Comparison of ENCODE assay signal across 15 cellular contexts in the genomic region with DNA sequence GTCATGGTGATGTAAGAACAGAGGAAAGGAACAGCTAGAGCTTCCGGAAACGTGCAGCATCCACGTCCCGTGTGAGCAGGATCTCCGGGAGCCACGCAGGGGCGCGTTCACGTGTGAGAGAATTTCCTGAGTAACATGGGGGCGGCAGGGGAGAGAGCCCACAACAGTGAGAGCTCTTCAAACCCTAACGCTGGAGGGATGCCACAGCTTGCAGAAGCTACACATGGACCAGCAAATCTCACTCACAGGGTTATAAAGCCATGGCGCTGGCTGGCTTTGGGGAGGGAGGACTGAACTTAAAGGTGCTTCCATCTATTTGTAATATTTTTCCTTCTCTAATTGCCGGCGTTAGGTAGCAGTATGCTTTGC.
A peak's percentile ranks its signal among the peaks of the same experiment; 100 is the strongest.
DNase-seq lines count a peak whose midpoint lies in the region; ATAC-seq and TF ChIP-seq lines count a peak whose summit lies in the region.
"Had no signal": no experiment of that assay in that cellular context is flagged by ENCODE, and none has a peak within 500 bp of the region (broad histone marks: within the 10 kb centered on the region; RNA-seq: fewer than 3 reads in every experiment).

No MANE protein-coding gene starts in this region.

- H3K27ac Mint-ChIP-seq in type B pancreatic cell, result no peak overlapping the region
- H3K27ac Mint-ChIP-seq: CD4-positive, alpha-beta T cell had no signal

- no peak for TF ChIP-seq CTCF in type B pancreatic cell (conservative IDR thresholded peaks at IDR 0.05)

- DNase-seq in activated effector memory CD4-positive, alpha-beta T cell treated with anti-CD3 and anti-CD28 coated beads, Interleukin-2, amount 50 U/mL, for 16 hours, result peak; percentile 27
- DNase-seq in activated effector memory CD4-positive, alpha-beta T cell treated with Interleukin-2 at 50 U/mL for 16 hours, result no peak
- DNase-seq in mesenteric fat pad (ENCODE audit: low spot score) (peak; percentile 64), sciatic nerve (ENCODE audit: low spot score) (peak; percentile 31), type B pancreatic cell (ENCODE audit: extremely low spot score, unreplicated experiment) (peak; percentile 47)
- DNase-seq: AML-193; CD4-positive, alpha-beta T cell; DMS153; DMS79; GDM1; IMR-90 had no signal

- intact Hi-C loops in sciatic nerve (cut with DNase I), result no loop called here

- no peak overlapping the region for H3K4me3 Mint-ChIP-seq in type B pancreatic cell
- H3K4me3 Mint-ChIP-seq: CD4-positive, alpha-beta T cell had no signal

- no peaks in the 10 kb centered on the region for H3K4me1 Mint-ChIP-seq in type B pancreatic cell (ENCODE audit: unreplicated experiment)

- H3K27me3 Mint-ChIP-seq in type B pancreatic cell, result peaks cover 21% of the 10 kb centered on the region

- H3K9me3 Mint-ChIP-seq in type B pancreatic cell, result no peaks in the 10 kb centered on the region
- H3K9me3 Mint-ChIP-seq: CD4-positive, alpha-beta T cell had no signal

- ATAC-seq in sciatic nerve (no peak), GM21619 (IDR thresholded peaks at IDR 0.05; ENCODE audit: unreplicated experiment) (no peak), HG02588 (IDR thresholded peaks at IDR 0.05; ENCODE audit: unreplicated experiment) (no peak), HG03354 (IDR thresholded peaks at IDR 0.05; ENCODE audit: poor library complexity, severe bottlenecking, unreplicated experiment) (no peak)
- ATAC-seq: A549 had no signal

- no peaks in the 10 kb centered on the region for H3K36me3 Mint-ChIP-seq in type B pancreatic cell
